ENCODE assay signal across 1 cellular context in the genomic region with DNA sequence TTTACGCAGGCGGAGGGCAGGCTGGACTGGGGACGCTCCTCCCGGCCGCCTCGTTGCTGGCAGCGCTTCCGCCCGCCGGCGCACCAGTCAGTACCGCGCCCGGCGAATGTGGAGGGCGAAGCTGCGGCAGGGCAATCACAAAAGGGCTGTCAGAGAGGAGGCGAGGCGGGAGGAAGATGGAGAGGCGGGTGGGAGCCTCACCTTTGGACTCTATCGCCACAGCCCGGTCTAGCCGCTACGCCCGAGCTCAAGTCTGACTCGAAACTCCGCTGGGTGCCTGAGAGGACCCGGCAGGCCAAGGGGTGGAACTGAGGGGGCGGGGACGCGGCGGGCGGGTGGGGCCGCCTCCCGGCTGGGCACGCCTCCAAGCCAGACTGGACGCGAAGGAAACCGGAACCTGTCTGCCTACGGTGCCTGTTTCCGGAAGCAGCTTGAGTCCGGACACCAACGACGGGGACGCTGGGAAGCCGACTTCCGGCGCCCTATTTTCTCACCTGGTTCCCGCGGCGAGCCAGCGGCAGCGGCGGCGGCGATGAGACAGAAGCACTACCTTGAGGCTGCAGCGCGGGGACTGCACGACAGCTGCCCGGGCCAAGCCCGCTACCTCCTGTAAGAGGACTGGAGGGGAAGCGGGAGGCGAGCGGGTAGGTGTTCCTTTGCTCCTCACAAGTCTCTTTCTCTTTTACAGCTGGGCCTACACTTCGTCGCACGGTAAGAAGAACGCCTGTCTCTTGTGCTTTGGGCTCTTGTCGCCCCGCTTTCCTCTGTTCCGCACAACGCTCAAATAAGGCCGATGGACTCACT.
A peak's percentile ranks its signal among the peaks of the same experiment; 100 is the strongest.
TF ChIP-seq lines count a peak whose summit lies in the region.

A gene (plus strand): TSS at position 483 of the 804 bp plus-strand sequence.

TF ChIP-seq in WTC11, 78 proteins besides CTCF, POLR2A, EP300 and RAD21 (continued from another document):
- TF ChIP-seq, protein P1, sequence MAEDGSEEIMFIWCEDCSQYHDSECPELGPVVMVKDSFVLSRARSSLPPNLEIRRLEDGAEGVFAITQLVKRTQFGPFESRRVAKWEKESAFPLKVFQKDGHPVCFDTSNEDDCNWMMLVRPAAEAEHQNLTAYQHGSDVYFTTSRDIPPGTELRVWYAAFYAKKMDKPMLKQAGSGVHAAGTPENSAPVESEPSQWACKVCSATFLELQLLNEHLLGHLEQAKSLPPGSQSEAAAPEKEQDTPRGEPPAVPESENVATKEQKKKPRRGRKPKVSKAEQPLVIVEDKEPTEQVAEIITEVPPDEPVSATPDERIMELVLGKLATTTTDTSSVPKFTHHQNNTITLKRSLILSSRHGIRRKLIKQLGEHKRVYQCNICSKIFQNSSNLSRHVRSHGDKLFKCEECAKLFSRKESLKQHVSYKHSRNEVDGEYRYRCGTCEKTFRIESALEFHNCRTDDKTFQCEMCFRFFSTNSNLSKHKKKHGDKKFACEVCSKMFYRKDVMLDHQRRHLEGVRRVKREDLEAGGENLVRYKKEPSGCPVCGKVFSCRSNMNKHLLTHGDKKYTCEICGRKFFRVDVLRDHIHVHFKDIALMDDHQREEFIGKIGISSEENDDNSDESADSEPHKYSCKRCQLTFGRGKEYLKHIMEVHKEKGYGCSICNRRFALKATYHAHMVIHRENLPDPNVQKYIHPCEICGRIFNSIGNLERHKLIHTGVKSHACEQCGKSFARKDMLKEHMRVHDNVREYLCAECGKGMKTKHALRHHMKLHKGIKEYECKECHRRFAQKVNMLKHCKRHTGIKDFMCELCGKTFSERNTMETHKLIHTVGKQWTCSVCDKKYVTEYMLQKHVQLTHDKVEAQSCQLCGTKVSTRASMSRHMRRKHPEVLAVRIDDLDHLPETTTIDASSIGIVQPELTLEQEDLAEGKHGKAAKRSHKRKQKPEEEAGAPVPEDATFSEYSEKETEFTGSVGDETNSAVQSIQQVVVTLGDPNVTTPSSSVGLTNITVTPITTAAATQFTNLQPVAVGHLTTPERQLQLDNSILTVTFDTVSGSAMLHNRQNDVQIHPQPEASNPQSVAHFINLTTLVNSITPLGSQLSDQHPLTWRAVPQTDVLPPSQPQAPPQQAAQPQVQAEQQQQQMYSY (CRISPR knock-in tag; IDR thresholded peaks at IDR 0.05), result 0 out of 2 replicates have a peak, but pooled peaks have one; percentile 5
- peak; percentile 90 for TF ChIP-seq FOXK1 (CRISPR knock-in tag; IDR thresholded peaks at IDR 0.05)
- TF ChIP-seq FOXP1 (CRISPR knock-in tag; IDR thresholded peaks at IDR 0.05; ENCODE audit: borderline replicate concordance), result peak; percentile 89
- TF ChIP-seq ETV6 (CRISPR knock-in tag; IDR thresholded peaks at IDR 0.05), result peak; percentile 92
- no peak for TF ChIP-seq TCF7 (CRISPR knock-in tag; IDR thresholded peaks at IDR 0.05; ENCODE audit: low read depth)
- TF ChIP-seq, protein P2, sequence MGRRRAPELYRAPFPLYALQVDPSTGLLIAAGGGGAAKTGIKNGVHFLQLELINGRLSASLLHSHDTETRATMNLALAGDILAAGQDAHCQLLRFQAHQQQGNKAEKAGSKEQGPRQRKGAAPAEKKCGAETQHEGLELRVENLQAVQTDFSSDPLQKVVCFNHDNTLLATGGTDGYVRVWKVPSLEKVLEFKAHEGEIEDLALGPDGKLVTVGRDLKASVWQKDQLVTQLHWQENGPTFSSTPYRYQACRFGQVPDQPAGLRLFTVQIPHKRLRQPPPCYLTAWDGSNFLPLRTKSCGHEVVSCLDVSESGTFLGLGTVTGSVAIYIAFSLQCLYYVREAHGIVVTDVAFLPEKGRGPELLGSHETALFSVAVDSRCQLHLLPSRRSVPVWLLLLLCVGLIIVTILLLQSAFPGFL (CRISPR knock-in tag; IDR thresholded peaks at IDR 0.05; ENCODE audit: borderline replicate concordance), result no peak
- TF ChIP-seq, protein P3, sequence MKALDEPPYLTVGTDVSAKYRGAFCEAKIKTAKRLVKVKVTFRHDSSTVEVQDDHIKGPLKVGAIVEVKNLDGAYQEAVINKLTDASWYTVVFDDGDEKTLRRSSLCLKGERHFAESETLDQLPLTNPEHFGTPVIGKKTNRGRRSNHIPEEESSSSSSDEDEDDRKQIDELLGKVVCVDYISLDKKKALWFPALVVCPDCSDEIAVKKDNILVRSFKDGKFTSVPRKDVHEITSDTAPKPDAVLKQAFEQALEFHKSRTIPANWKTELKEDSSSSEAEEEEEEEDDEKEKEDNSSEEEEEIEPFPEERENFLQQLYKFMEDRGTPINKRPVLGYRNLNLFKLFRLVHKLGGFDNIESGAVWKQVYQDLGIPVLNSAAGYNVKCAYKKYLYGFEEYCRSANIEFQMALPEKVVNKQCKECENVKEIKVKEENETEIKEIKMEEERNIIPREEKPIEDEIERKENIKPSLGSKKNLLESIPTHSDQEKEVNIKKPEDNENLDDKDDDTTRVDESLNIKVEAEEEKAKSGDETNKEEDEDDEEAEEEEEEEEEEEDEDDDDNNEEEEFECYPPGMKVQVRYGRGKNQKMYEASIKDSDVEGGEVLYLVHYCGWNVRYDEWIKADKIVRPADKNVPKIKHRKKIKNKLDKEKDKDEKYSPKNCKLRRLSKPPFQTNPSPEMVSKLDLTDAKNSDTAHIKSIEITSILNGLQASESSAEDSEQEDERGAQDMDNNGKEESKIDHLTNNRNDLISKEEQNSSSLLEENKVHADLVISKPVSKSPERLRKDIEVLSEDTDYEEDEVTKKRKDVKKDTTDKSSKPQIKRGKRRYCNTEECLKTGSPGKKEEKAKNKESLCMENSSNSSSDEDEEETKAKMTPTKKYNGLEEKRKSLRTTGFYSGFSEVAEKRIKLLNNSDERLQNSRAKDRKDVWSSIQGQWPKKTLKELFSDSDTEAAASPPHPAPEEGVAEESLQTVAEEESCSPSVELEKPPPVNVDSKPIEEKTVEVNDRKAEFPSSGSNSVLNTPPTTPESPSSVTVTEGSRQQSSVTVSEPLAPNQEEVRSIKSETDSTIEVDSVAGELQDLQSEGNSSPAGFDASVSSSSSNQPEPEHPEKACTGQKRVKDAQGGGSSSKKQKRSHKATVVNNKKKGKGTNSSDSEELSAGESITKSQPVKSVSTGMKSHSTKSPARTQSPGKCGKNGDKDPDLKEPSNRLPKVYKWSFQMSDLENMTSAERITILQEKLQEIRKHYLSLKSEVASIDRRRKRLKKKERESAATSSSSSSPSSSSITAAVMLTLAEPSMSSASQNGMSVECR (CRISPR knock-in tag; IDR thresholded peaks at IDR 0.05; ENCODE audit: borderline replicate concordance), result peak; percentile 76; the same call in 1 of the 2 replicates
- TF ChIP-seq, protein P4, sequence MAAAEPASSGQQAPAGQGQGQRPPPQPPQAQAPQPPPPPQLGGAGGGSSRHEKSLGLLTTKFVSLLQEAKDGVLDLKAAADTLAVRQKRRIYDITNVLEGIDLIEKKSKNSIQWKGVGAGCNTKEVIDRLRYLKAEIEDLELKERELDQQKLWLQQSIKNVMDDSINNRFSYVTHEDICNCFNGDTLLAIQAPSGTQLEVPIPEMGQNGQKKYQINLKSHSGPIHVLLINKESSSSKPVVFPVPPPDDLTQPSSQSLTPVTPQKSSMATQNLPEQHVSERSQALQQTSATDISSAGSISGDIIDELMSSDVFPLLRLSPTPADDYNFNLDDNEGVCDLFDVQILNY (CRISPR knock-in tag; IDR thresholded peaks at IDR 0.05), result peak; percentile 79
- no peak for TF ChIP-seq ZNF121 (CRISPR knock-in tag; IDR thresholded peaks at IDR 0.05)
